ENCODE assay signal across 1 cellular context in the genomic region with DNA sequence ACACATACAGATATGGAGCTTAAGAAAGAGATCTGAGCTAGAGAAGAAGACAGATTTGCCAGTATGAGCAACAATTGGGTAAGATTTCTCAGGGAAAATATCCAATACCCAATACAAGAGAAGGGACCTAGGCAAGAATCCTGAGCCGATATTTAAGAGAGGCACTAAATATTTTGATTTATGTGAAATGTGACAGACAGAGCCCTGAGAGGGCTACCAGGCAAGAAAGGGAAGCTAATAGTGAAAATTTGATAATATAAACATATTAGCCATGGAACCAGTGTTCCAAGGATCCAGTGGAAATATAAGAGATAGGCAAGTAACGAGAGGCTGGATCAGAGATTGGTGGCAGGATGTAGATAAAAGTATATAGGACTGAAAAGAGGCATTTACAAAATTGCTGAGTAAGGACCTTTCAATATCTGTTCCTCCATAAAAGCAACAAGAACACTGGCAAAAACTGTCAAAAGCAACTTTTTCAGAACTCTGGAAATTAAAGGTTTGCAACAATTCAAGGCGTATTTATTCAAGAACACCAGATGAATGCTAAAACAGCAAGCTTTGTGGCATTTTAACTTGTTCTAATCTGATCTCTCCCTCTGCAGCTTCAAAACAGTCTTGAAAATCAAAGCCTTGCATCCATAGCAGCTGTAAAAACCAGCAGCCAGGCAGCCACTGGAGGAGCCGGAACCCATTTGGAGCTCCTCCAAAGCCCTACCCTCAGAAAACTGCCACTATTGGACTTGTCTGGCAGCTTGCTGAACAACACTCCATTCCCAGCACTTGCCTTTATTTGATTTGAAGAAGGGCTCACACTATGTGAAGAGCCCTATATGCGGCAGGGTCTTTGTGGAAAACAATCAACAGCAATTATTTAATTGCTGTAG.
TF ChIP-seq lines count a peak whose summit lies in the region.

No MANE protein-coding gene starts in this region.

TF ChIP-seq in K562, 482 proteins besides CTCF, POLR2A, EP300 and RAD21 (continued from another document and continues in another):
- TF ChIP-seq, protein P1, sequence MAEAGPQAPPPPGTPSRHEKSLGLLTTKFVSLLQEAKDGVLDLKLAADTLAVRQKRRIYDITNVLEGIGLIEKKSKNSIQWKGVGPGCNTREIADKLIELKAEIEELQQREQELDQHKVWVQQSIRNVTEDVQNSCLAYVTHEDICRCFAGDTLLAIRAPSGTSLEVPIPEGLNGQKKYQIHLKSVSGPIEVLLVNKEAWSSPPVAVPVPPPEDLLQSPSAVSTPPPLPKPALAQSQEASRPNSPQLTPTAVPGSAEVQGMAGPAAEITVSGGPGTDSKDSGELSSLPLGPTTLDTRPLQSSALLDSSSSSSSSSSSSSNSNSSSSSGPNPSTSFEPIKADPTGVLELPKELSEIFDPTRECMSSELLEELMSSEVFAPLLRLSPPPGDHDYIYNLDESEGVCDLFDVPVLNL (CRISPR knock-in tag; IDR thresholded peaks at IDR 0.05; ENCODE audit: low read depth): no peak
- TF ChIP-seq YBX1 (IDR thresholded peaks at IDR 0.05) (no peak), ZNF324 (CRISPR knock-in tag; IDR thresholded peaks at IDR 0.05) (no peak), NFIC (IDR thresholded peaks at IDR 0.05) (0 out of 2 replicates have a peak, but pooled peaks have one; percentile 21), KLF1 (tag; IDR thresholded peaks at IDR 0.05) (no peak), SUPT5H (IDR thresholded peaks at IDR 0.05) (no peak), SMARCB1 (IDR thresholded peaks at IDR 0.05; ENCODE audit: insufficient read length, low read depth) (no peak), MEF2A (IDR thresholded peaks at IDR 0.05; ENCODE audit: control insufficient read depth, low read depth, low read length) (no peak), MCM5 (IDR thresholded peaks at IDR 0.05; ENCODE audit: low read depth) (no peak), ZNF830 (CRISPR knock-in tag; IDR thresholded peaks at IDR 0.05) (no peak), FOS (IDR thresholded peaks at IDR 0.05; ENCODE audit: extremely low read depth, insufficient read length) (no peak), CBX8 (IDR thresholded peaks at IDR 0.05; ENCODE audit: borderline replicate concordance, extremely low read depth, low read depth, low read length, poor library complexity, severe bottlenecking) (no peak), ZNF316 (IDR thresholded peaks at IDR 0.05) (peak; percentile 99), CHCHD3 (CRISPR knock-in tag; IDR thresholded peaks at IDR 0.05) (no peak), SP1 (CRISPR knock-in tag; IDR thresholded peaks at IDR 0.05) (no peak), ZBTB17 (CRISPR knock-in tag; IDR thresholded peaks at IDR 0.05) (no peak), MAFF (IDR thresholded peaks at IDR 0.05; ENCODE audit: low read length) (peak; percentile 98), TEAD1 (CRISPR knock-in tag; IDR thresholded peaks at IDR 0.05) (no peak), KDM1A (IDR thresholded peaks at IDR 0.05) (0 out of 4 replicates have a peak, but pooled peaks of 1 of the 2 experiments have one; percentile 31), ZNF354B (CRISPR knock-in tag; IDR thresholded peaks at IDR 0.05) (no peak), CBX3 (IDR thresholded peaks at IDR 0.05; ENCODE audit: borderline replicate concordance in 1 of 2, low read length in 2 of 2) (no peak), ELF4 (CRISPR knock-in tag; IDR thresholded peaks at IDR 0.05) (no peak), CBFA2T2 (conservative IDR thresholded peaks at IDR 0.05) (no peak), ZBTB8A (IDR thresholded peaks at IDR 0.05; ENCODE audit: partially characterized antibody) (no peak), CBX1 (IDR thresholded peaks at IDR 0.05; ENCODE audit: low read depth) (no peak), MAFG (tag; conservative IDR thresholded peaks at IDR 0.05) (peak; percentile 98), MEIS2 (IDR thresholded peaks at IDR 0.05; ENCODE audit: partially characterized antibody) (peak; percentile 50), ZC3H11A (IDR thresholded peaks at IDR 0.05; ENCODE audit: low read depth, low read length) (no peak), KLF10 (CRISPR knock-in tag; IDR thresholded peaks at IDR 0.05) (no peak)
- TF ChIP-seq, protein P2, sequence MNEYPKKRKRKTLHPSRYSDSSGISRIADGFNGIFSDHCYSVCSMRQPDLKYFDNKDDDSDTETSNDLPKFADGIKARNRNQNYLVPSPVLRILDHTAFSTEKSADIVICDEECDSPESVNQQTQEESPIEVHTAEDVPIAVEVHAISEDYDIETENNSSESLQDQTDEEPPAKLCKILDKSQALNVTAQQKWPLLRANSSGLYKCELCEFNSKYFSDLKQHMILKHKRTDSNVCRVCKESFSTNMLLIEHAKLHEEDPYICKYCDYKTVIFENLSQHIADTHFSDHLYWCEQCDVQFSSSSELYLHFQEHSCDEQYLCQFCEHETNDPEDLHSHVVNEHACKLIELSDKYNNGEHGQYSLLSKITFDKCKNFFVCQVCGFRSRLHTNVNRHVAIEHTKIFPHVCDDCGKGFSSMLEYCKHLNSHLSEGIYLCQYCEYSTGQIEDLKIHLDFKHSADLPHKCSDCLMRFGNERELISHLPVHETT (CRISPR knock-in tag; conservative IDR thresholded peaks at IDR 0.05 in 1 of 2, IDR thresholded peaks at IDR 0.05 in 1 of 2): no peak
- TF ChIP-seq, protein P3, sequence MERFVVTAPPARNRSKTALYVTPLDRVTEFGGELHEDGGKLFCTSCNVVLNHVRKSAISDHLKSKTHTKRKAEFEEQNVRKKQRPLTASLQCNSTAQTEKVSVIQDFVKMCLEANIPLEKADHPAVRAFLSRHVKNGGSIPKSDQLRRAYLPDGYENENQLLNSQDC (CRISPR knock-in tag; IDR thresholded peaks at IDR 0.05): no peak
- TF ChIP-seq, protein P4, sequence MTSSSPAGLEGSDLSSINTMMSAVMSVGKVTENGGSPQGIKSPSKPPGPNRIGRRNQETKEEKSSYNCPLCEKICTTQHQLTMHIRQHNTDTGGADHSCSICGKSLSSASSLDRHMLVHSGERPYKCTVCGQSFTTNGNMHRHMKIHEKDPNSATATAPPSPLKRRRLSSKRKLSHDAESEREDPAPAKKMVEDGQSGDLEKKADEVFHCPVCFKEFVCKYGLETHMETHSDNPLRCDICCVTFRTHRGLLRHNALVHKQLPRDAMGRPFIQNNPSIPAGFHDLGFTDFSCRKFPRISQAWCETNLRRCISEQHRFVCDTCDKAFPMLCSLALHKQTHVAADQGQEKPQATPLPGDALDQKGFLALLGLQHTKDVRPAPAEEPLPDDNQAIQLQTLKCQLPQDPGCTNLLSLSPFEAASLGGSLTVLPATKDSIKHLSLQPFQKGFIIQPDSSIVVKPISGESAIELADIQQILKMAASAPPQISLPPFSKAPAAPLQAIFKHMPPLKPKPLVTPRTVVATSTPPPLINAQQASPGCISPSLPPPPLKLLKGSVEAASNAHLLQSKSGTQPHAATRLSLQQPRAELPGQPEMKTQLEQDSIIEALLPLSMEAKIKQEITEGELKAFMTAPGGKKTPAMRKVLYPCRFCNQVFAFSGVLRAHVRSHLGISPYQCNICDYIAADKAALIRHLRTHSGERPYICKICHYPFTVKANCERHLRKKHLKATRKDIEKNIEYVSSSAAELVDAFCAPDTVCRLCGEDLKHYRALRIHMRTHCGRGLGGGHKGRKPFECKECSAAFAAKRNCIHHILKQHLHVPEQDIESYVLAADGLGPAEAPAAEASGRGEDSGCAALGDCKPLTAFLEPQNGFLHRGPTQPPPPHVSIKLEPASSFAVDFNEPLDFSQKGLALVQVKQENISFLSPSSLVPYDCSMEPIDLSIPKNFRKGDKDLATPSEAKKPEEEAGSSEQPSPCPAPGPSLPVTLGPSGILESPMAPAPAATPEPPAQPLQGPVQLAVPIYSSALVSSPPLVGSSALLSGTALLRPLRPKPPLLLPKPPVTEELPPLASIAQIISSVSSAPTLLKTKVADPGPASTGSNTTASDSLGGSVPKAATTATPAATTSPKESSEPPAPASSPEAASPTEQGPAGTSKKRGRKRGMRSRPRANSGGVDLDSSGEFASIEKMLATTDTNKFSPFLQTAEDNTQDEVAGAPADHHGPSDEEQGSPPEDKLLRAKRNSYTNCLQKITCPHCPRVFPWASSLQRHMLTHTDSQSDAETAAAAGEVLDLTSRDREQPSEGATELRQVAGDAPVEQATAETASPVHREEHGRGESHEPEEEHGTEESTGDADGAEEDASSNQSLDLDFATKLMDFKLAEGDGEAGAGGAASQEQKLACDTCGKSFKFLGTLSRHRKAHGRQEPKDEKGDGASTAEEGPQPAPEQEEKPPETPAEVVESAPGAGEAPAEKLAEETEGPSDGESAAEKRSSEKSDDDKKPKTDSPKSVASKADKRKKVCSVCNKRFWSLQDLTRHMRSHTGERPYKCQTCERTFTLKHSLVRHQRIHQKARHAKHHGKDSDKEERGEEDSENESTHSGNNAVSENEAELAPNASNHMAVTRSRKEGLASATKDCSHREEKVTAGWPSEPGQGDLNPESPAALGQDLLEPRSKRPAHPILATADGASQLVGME (CRISPR knock-in tag; IDR thresholded peaks at IDR 0.05): no peak
- TF ChIP-seq, protein P5, sequence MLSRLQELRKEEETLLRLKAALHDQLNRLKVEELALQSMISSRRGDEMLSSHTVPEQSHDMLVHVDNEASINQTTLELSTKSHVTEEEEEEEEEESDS (CRISPR knock-in tag; IDR thresholded peaks at IDR 0.05): no peak
- TF ChIP-seq, protein P6, sequence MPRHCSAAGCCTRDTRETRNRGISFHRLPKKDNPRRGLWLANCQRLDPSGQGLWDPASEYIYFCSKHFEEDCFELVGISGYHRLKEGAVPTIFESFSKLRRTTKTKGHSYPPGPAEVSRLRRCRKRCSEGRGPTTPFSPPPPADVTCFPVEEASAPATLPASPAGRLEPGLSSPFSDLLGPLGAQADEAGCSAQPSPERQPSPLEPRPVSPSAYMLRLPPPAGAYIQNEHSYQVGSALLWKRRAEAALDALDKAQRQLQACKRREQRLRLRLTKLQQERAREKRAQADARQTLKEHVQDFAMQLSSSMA (CRISPR knock-in tag; IDR thresholded peaks at IDR 0.05): no peak
- TF ChIP-seq, protein P7, sequence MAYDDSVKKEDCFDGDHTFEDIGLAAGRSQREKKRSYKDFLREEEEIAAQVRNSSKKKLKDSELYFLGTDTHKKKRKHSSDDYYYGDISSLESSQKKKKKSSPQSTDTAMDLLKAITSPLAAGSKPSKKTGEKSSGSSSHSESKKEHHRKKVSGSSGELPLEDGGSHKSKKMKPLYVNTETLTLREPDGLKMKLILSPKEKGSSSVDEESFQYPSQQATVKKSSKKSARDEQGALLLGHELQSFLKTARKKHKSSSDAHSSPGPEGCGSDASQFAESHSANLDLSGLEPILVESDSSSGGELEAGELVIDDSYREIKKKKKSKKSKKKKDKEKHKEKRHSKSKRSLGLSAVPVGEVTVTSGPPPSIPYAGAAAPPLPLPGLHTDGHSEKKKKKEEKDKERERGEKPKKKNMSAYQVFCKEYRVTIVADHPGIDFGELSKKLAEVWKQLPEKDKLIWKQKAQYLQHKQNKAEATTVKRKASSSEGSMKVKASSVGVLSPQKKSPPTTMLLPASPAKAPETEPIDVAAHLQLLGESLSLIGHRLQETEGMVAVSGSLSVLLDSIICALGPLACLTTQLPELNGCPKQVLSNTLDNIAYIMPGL (CRISPR knock-in tag; IDR thresholded peaks at IDR 0.05): no peak
- TF ChIP-seq, protein P8, sequence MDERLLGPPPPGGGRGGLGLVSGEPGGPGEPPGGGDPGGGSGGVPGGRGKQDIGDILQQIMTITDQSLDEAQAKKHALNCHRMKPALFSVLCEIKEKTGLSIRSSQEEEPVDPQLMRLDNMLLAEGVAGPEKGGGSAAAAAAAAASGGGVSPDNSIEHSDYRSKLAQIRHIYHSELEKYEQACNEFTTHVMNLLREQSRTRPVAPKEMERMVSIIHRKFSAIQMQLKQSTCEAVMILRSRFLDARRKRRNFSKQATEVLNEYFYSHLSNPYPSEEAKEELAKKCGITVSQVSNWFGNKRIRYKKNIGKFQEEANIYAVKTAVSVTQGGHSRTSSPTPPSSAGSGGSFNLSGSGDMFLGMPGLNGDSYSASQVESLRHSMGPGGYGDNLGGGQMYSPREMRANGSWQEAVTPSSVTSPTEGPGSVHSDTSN (CRISPR knock-in tag; IDR thresholded peaks at IDR 0.05; ENCODE audit: low read depth): no peak
- TF ChIP-seq, protein P8 (tag; conservative IDR thresholded peaks at IDR 0.05; ENCODE audit: low read depth): peak; percentile 71
- TF ChIP-seq, protein P9, sequence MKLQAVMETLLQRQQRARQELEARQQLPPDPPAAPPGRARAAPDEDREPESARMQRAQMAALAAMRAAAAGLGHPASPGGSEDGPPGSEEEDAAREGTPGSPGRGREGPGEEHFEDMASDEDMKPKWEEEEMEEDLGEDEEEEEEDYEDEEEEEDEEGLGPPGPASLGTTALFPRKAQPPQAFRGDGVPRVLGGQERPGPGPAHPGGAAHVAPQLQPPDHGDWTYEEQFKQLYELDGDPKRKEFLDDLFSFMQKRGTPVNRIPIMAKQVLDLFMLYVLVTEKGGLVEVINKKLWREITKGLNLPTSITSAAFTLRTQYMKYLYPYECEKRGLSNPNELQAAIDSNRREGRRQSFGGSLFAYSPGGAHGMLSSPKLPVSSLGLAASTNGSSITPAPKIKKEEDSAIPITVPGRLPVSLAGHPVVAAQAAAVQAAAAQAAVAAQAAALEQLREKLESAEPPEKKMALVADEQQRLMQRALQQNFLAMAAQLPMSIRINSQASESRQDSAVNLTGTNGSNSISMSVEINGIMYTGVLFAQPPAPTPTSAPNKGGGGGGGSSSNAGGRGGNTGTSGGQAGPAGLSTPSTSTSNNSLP (IDR thresholded peaks at IDR 0.05; ENCODE audit: borderline replicate concordance, low read depth, low read length): no peak
- TF ChIP-seq, protein P10, sequence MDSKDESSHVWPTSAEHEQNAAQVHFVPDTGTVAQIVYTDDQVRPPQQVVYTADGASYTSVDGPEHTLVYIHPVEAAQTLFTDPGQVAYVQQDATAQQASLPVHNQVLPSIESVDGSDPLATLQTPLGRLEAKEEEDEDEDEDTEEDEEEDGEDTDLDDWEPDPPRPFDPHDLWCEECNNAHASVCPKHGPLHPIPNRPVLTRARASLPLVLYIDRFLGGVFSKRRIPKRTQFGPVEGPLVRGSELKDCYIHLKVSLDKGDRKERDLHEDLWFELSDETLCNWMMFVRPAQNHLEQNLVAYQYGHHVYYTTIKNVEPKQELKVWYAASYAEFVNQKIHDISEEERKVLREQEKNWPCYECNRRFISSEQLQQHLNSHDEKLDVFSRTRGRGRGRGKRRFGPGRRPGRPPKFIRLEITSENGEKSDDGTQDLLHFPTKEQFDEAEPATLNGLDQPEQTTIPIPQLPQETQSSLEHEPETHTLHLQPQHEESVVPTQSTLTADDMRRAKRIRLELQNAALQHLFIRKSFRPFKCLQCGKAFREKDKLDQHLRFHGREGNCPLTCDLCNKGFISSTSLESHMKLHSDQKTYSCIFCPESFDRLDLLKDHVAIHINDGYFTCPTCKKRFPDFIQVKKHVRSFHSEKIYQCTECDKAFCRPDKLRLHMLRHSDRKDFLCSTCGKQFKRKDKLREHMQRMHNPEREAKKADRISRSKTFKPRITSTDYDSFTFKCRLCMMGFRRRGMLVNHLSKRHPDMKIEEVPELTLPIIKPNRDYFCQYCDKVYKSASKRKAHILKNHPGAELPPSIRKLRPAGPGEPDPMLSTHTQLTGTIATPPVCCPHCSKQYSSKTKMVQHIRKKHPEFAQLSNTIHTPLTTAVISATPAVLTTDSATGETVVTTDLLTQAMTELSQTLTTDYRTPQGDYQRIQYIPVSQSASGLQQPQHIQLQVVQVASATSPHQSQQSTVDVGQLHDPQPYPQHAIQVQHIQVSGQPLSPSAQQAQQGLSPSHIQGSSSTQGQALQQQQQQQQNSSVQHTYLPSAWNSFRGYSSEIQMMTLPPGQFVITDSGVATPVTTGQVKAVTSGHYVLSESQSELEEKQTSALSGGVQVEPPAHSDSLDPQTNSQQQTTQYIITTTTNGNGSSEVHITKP (IDR thresholded peaks at IDR 0.05; ENCODE audit: partially characterized antibody): no peak
